ENCODE assay signal across 6 cellular contexts in the genomic region with DNA sequence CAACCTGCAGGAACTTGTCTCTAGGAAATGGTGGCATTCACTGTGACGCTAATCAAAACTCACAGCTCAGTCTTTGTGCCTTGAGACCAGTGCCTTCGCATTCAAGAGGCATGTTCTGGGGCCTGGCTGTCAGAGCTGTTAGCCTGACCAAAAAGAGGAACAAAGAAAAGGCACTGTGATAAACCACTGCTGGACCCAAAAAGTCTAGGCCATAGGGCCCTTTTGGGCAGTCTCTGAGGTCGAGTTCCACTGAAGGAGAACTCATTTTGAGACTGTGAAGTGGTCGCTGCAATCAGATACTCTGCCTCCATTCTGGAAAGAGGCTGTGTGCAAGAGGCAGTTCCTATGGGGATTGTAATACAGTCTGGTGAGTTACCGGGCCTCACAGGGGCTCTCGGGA.
DNase-seq lines count a peak whose midpoint lies in the region; ATAC-seq, FAIRE-seq and TF ChIP-seq lines count a peak whose summit lies in the region.
"Not testable (repeated sequence)": the region's sequence is repeated elsewhere in the genome, so short reads cannot be mapped to it uniquely, and the experiment has no call there.

No MANE protein-coding gene starts in this region.

- peak; percentile 94 for ATAC-seq in GM18868 (IDR thresholded peaks at IDR 0.05; ENCODE audit: unreplicated experiment)
- ATAC-seq in GM19043 (IDR thresholded peaks at IDR 0.05; ENCODE audit: low read depth, unreplicated experiment), result peak; percentile 76
- ATAC-seq in HG02610 (IDR thresholded peaks at IDR 0.05; ENCODE audit: unreplicated experiment), result peak; percentile 87
- peak; percentile 57 for ATAC-seq in HG02981 (IDR thresholded peaks at IDR 0.05; ENCODE audit: unreplicated experiment)
- ATAC-seq in HG03442 (IDR thresholded peaks at IDR 0.05; ENCODE audit: unreplicated experiment), result peak; percentile 88

- DNase-seq in GM12891 (ENCODE audit: insufficient read length, low spot score), result not testable (repeated sequence)

- TF ChIP-seq POLR2A in GM12891 (IDR thresholded peaks at IDR 0.05; ENCODE audit: low read depth, low read length), result not testable (repeated sequence)

- FAIRE-seq in GM12891 (lab: Jason Lieb, UNC), result peak; percentile 93
